27 cellular contexts compared by ENCODE assay signal in the genomic region with DNA sequence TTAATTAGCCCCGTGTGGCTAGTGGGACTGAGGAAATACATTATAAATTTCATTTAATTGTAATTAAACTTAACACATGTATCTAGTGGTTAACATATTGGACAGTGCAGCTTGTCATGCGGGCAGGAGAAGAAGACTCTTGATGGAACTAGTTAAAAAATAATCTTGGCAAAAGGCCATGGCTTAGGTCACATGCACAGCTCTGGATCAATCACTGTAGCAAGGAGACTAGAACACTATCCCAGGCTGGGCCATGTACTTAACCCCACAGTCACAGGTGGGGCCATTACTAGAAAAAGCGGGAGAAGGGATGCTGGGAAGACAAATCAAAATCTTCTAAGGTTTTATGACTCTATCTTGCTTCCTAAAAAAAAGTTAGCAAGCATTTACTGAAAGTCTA. TPM values are rescaled to one million over a fixed set of nuclear protein-coding genes. Genes with fewer than 3 reads are reported as not detected.
"Had no signal": no experiment of that assay in that cellular context is flagged by ENCODE, and none has a peak within 500 bp of the region (broad histone marks: within the 10 kb centered on the region; RNA-seq: fewer than 3 reads in every experiment).

No MANE protein-coding gene starts in this region.

- H3K36me3 ChIP-seq: adrenal gland, breast epithelium, Peyer's patch, SJSA1 had no signal

- H3K27me3 ChIP-seq: adrenal gland, breast epithelium, Peyer's patch, SJSA1 had no signal

- H3K4me1 ChIP-seq: adrenal gland, breast epithelium, Peyer's patch, SJSA1 had no signal

- H3K4me3 ChIP-seq: adrenal gland, breast epithelium, Peyer's patch, SJSA1 had no signal

- H3K27ac ChIP-seq: adrenal gland, breast epithelium, Peyer's patch, RWPE1, SJSA1 had no signal

- DNase-seq: activated CD4-positive, alpha-beta T cell treated with anti-CD3 and anti-CD28 coated beads for 48 hours; activated CD4-positive, alpha-beta T cell treated with anti-CD3 and anti-CD28 coated beads, Interleukin-2, amount 50 U/mL, for 4 hours; activated CD4-positive, CD25-positive, alpha-beta regulatory T cell treated with anti-CD3 and anti-CD28 coated beads, Interleukin-2, amount 50 U/mL, for 72 hours; activated CD8-positive, alpha-beta memory T cell treated with anti-CD3 and anti-CD28 coated beads, Interleukin-2, amount 50 U/mL, for 48 hours; activated CD8-positive, alpha-beta T cell treated with anti-CD3 and anti-CD28 coated beads, Interleukin-2, amount 10 ng/mL, durations not matched to agents 7 days and 5 days; activated naive CD4-positive, alpha-beta T cell treated with anti-CD3 and anti-CD28 coated beads, Interleukin-2, amount 50 U/mL, for 16 hours; activated naive CD8-positive, alpha-beta T cell treated with anti-CD3 and anti-CD28 coated beads, Interleukin-2, amount 10 ng/mL, durations not matched to agents 7 days and 5 days; activated T-cell treated with anti-CD3 and anti-CD28 coated beads, Interleukin-2, amount 50 U/mL, for 1 hour; adrenal gland; aorta; IMR-90; Kasumi-1; KBM-7; NCI-H1417; NCI-H2029; NCI-H2107; NCI-H510A treated with DMSO at 0.1 percent for 48 hours; NCI-H69; Peyer's patch; Right ventricle myocardium superior; SW 1271 had no signal

- ATAC-seq: SK-N-SH treated with all-trans-retinoic acid at 6 μM for 48 hours, WTC11 had no signal

- H3K9me3 ChIP-seq: adrenal gland, breast epithelium, Peyer's patch, SJSA1 had no signal

RNA-seq across cellular contexts. Expression of a gene that starts 8.7 kb away (rescaled TPM):
- total RNA-seq: activated CD8-positive, alpha-beta T cell treated with anti-CD3 and anti-CD28 coated beads, Interleukin-2, amount 10 ng/mL, durations not matched to agents 7 days and 5 days; activated naive CD8-positive, alpha-beta T cell treated with anti-CD3 and anti-CD28 coated beads, Interleukin-2, amount 10 ng/mL, durations not matched to agents 7 days and 5 days; SJSA1; T-helper 1 cell treated with Interleukin-12 subunit alpha and Interleukin-12 subunit beta and Interleukin-4 antibody, amounts not matched to agents 30 ng/mL and 1 ng/mL, for 36 hours; WTC11 had no signal

RNA-seq across cellular contexts. Expression of a gene that starts 25.5 kb away (rescaled TPM):
- total RNA-seq: activated CD8-positive, alpha-beta T cell treated with anti-CD3 and anti-CD28 coated beads, Interleukin-2, amount 10 ng/mL, durations not matched to agents 7 days and 5 days; activated naive CD8-positive, alpha-beta T cell treated with anti-CD3 and anti-CD28 coated beads, Interleukin-2, amount 10 ng/mL, durations not matched to agents 7 days and 5 days; breast epithelium; IMR-90; Peyer's patch; Right ventricle myocardium superior; SJSA1; T-helper 1 cell treated with Interleukin-12 subunit alpha and Interleukin-12 subunit beta and Interleukin-4 antibody, amounts not matched to agents 30 ng/mL and 1 ng/mL, for 36 hours; WTC11 had no signal

RNA-seq across cellular contexts. Expression of a gene that starts 46.9 kb away (rescaled TPM):
- total RNA-seq: activated naive CD8-positive, alpha-beta T cell treated with anti-CD3 and anti-CD28 coated beads, Interleukin-2, amount 10 ng/mL, durations not matched to agents 7 days and 5 days; T-helper 1 cell treated with Interleukin-12 subunit alpha and Interleukin-12 subunit beta and Interleukin-4 antibody, amounts not matched to agents 30 ng/mL and 1 ng/mL, for 36 hours had no signal
